12 cellular contexts compared by ENCODE assay signal in genomic region chr12:124400124-124400523, GRCh38.
DNase-seq lines count a peak whose midpoint lies in the region; ATAC-seq and TF ChIP-seq lines count a peak whose summit lies in the region.
"Had no signal": no experiment of that assay in that cellular context is flagged by ENCODE, and none has a peak within 500 bp of the region (broad histone marks: within the 10 kb centered on the region; RNA-seq: fewer than 3 reads in every experiment).

No MANE protein-coding gene starts in this region.

- H3K4me1 ChIP-seq in left ventricle myocardium inferior (peaks cover 85% of the 10 kb centered on the region), rectal smooth muscle tissue (ENCODE audit: control insufficient read depth, insufficient read depth, low read length) (peaks cover 59% of the 10 kb centered on the region), uterus (peaks cover 32 to 55% of the 10 kb centered on the region in 2 donors)

- no peak for TF ChIP-seq POLR2A in uterus (IDR thresholded peaks at IDR 0.05)

- H3K9ac ChIP-seq in rectal smooth muscle tissue (ENCODE audit: low read length): no peak overlapping the region

- H3K27me3 ChIP-seq in left ventricle myocardium inferior (ENCODE audit: low read depth): no peaks in the 10 kb centered on the region
- H3K27me3 ChIP-seq in rectal smooth muscle tissue (ENCODE audit: control insufficient read depth, insufficient read depth, low read length): no peaks in the 10 kb centered on the region
- no peaks in the 10 kb centered on the region for H3K27me3 ChIP-seq in uterus
- H3K27me3 ChIP-seq in H7 (ENCODE audit: control insufficient read depth, insufficient read depth, low read length): no peaks in the 10 kb centered on the region

- no peak overlapping the region for H3K4me3 ChIP-seq in left ventricle myocardium inferior
- no peak overlapping the region for H3K4me3 ChIP-seq in coronary artery
- H3K4me3 ChIP-seq in rectal smooth muscle tissue (ENCODE audit: low read length): no peak overlapping the region
- H3K4me3 ChIP-seq in uterus: no peak overlapping the region
- H3K4me3 ChIP-seq in H7 (ENCODE audit: insufficient read depth, low read depth, low read length): no peak overlapping the region

- H3K9me3 ChIP-seq in left ventricle myocardium inferior (replicated peaks) (no peaks in the 10 kb centered on the region), uterus (no peaks in the 10 kb centered on the region)

- H3K27ac ChIP-seq in left ventricle myocardium inferior (replicated peaks) (peak overlapping the region; percentile 98), coronary artery (peak overlapping the region; percentile 71 to 90), rectal smooth muscle tissue (ENCODE audit: low read depth, low read length) (peak overlapping the region; percentile 91), uterus (peak overlapping the region; percentile 72 to 90)

- TF ChIP-seq CTCF in left ventricle myocardium inferior (IDR thresholded peaks at IDR 0.05; ENCODE audit: borderline replicate concordance) (no peak), coronary artery (IDR thresholded peaks at IDR 0.05) (no peak), uterus (IDR thresholded peaks at IDR 0.05) (no peak)

- DNase-seq in left ventricle myocardium inferior: no peak
- DNase-seq in left cardiac atrium: no peak
- no peak for DNase-seq in coronary artery (ENCODE audit: low spot score)
- DNase-seq in uterus: no peak
- DNase-seq in NCI-H1436 treated with DMSO at 0.1 percent for 48 hours (lab: John Stamatoyannopoulos, UW): no peak
- no peak for DNase-seq in H7
- DNase-seq: NCI-H1048, NCI-H1694 treated with DMSO at 0.1 percent for 48 hours, NCI-H446 had no signal

- intact Hi-C loops in left ventricle myocardium inferior (cut with micrococcal nuclease) (no loop called here), left cardiac atrium (cut with DNase I) (no loop called here), uterus (cut with DNase I; ENCODE audit: low total_unique reads) (no loop called here)

- H3K36me3 ChIP-seq in left ventricle myocardium inferior: peaks cover 46% of the 10 kb centered on the region
- H3K36me3 ChIP-seq in rectal smooth muscle tissue (ENCODE audit: control insufficient read depth, insufficient read depth, low read length): peaks cover 15% of the 10 kb centered on the region
- H3K36me3 ChIP-seq in uterus: no peaks in the 10 kb centered on the region
- H3K36me3 ChIP-seq in H7 (replicated peaks; ENCODE audit: control insufficient read depth, insufficient read depth, low read length): peaks cover 19% of the 10 kb centered on the region

- ATAC-seq in left cardiac atrium: no peak
- no peak for ATAC-seq in esophagus mucosa
- ATAC-seq: PC-3 had no signal
